27 cellular contexts compared by ENCODE assay signal in genomic region chr1:157955860-157956259, GRCh38. TPM values are rescaled to one million over a fixed set of nuclear protein-coding genes. Genes with fewer than 3 reads are reported as not detected.
A peak's percentile ranks its signal among the peaks of the same experiment; 100 is the strongest.
DNase-seq lines count a peak whose midpoint lies in the region; ATAC-seq and TF ChIP-seq lines count a peak whose summit lies in the region.
"Had no signal": no experiment of that assay in that cellular context is flagged by ENCODE, and none has a peak within 500 bp of the region (broad histone marks: within the 10 kb centered on the region; RNA-seq: fewer than 3 reads in every experiment).

No MANE protein-coding gene starts in this region.

- no peaks in the 10 kb centered on the region for H4K20me1 ChIP-seq in OCI-LY3 (ENCODE audit: insufficient read depth, low read length)

- H3K36me3 ChIP-seq in OCI-LY3 (replicated peaks; ENCODE audit: low read depth, low read length) = no peaks in the 10 kb centered on the region
- H3K36me3 ChIP-seq: BE2C, breast epithelium had no signal

- no peak overlapping the region for H3K9ac ChIP-seq in OCI-LY3 (ENCODE audit: low read length)

- no peak overlapping the region for H3K4me3 ChIP-seq in OCI-LY3 (ENCODE audit: low read length)
- H3K4me3 ChIP-seq: breast epithelium had no signal

- H3K27me3 ChIP-seq in OCI-LY3 (ENCODE audit: low read depth, low read length) = peaks cover 67% of the 10 kb centered on the region
- H3K27me3 ChIP-seq: BE2C, breast epithelium had no signal

- ATAC-seq in left ventricle myocardium superior = peak; percentile 25
- ATAC-seq in Right ventricle myocardium inferior = no peak
- ATAC-seq in left lobe of liver = peak; percentile 16
- no peak for ATAC-seq in HG03039 (IDR thresholded peaks at IDR 0.05; ENCODE audit: unreplicated experiment)
- ATAC-seq: activated naive CD4-positive, alpha-beta T cell treated with anti-CD3 and anti-CD28 coated beads, Interleukin-2, amount 50 U/mL, for 72 hours; PC-3; sciatic nerve had no signal

- H2AFZ ChIP-seq in OCI-LY3 (ENCODE audit: low read depth, low read length) = no peak overlapping the region

- H3K9me3 ChIP-seq in OCI-LY3 (ENCODE audit: insufficient read depth, low read length) = no peaks in the 10 kb centered on the region
- H3K9me3 ChIP-seq: BE2C, breast epithelium had no signal

- DNase-seq in left ventricle myocardium superior (no peak), Right ventricle myocardium inferior (ENCODE audit: missing footprints) (no peak), left lobe of liver (ENCODE audit: low spot score) (no peak), mesenteric fat pad (ENCODE audit: low spot score) (no peak), DMS79 treated with DMSO at 0.1 percent for 48 hours (lab: John Stamatoyannopoulos, UW) (no peak), erythroblast (lab: John Stamatoyannopoulos, UW) (no peak)
- DNase-seq: activated CD4-positive, alpha-beta memory T cell treated with anti-CD3 and anti-CD28 coated beads, Interleukin-2, amount 10 ng/mL, durations not matched to agents 7 days and 5 days; activated CD4-positive, alpha-beta T cell treated with anti-CD3 and anti-CD28 coated beads for 1 hour; BE2C; DMS53; IMR-90; NCI-H1417 treated with DMSO at 0.1 percent for 48 hours; NCI-H2081 treated with DMSO at 0.1 percent for 48 hours; NCI-H226; NCI-H774; PC-3; posterior cingulate gyrus; SHP77; stimulated activated CD4-positive, alpha-beta T cell treated with anti-CD3 and anti-CD28 coated beads, Interleukin-12 subunit alpha, Interleukin-12 subunit beta, amount 100 ng/mL, for 4 hours; stimulated activated CD4-positive, alpha-beta T cell treated with anti-CD3 and anti-CD28 coated beads, Interleukin-4, amount 100 ng/mL, for 1 hour; T-helper 1 cell had no signal

- H3K4me2 ChIP-seq in OCI-LY3 (ENCODE audit: low read length) = peak overlapping the region; percentile 18; the same call in 1 of the 2 replicates

- TF ChIP-seq CTCF in OCI-LY3 (IDR thresholded peaks at IDR 0.05; ENCODE audit: low read depth, low read length) = no peak

- TF ChIP-seq POLR2A in erythroblast (IDR thresholded peaks at IDR 0.05; ENCODE audit: low read length) = no peak

- H3K27ac ChIP-seq in OCI-LY3 (ENCODE audit: low read length) = no peak overlapping the region
- H3K27ac ChIP-seq: breast epithelium had no signal

- intact Hi-C loops in left ventricle myocardium superior (cut with micrococcal nuclease) = no loop called here
- intact Hi-C loops in Right ventricle myocardium inferior (cut with DNase I) = no loop called here

- no peaks in the 10 kb centered on the region for H3K79me2 ChIP-seq in OCI-LY3 (ENCODE audit: low read length)

- H3K4me1 ChIP-seq in OCI-LY3 (ENCODE audit: low read length) = peaks cover 23% of the 10 kb centered on the region
- H3K4me1 ChIP-seq: BE2C, breast epithelium had no signal

RNA-seq across cellular contexts. Expression of gene KIRREL1, which starts 37.6 kb away (rescaled TPM):
- total RNA-seq in left ventricle myocardium superior (10.0 TPM), Right ventricle myocardium inferior (11.3 TPM), left lobe of liver (2.2 TPM), mesenteric fat pad (99.8 TPM)
- total RNA-seq: activated CD4-positive, alpha-beta memory T cell treated with anti-CD3 and anti-CD28 coated beads, Interleukin-2, amount 10 ng/mL, durations not matched to agents 7 days and 5 days; activated T-helper 2 cell treated with anti-CD3 and anti-CD28 coated beads, Interferon-gamma antibody, Interleukin-2, Interleukin-4, amounts not matched to agents 10 μg/mL and 5 μg/mL and 100 μg/mL, durations not matched to agents 14 hours and 24 hours and 36 hours had no signal

Comparison
In these comparisons a context has a peak if more than half of its experiments do, and no peak if none do; other contexts are left out.
1. ATAC-seq: peak in left ventricle myocardium superior (single experiment) and left lobe of liver (single experiment); none in Right ventricle myocardium inferior (single experiment) and HG03039 (single experiment).